Comparison of ENCODE assay signal across 12 cellular contexts in the genomic region with DNA sequence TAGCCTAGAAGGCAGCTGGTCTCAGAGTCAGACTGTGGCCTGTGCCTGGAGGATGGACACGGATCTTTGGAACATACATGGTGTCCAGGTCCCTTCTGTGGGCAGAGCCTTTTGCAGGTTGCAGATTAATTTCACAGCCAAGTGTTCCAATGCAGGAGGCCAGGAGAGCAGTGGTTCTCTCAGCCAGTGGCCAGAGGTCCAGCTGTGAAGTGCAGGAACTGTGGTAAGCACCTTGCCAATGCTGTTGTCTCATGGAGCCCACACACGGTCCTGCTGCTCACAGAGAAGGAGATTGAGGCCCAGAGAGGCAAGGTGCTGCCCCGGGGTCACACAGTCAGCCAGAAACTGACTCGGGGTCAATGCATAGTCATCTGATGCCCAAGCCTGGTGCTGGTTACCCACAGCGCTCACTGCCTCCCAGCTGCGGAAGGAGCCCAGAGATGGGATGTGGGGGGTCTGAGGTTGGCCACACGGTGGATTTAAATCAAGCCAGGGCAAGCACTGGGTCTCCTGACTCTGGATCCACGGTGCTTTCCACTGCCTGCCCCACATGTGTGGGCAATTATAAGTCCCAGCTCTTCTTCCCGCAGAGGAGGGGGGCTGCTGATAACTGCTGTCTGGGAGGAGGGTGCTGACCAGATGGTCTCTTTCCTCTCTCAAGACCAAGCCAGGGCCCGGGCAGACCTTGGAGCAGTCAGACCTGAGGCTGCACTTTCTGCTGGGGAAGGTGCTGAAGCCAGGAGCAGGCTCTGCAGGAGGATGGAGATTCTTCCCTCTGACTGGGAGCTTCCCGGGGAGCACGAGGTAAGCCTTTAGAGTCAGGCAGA. TPM values are rescaled to one million over a fixed set of nuclear protein-coding genes. Genes with fewer than 3 reads are reported as not detected.
DNase-seq lines count a peak whose midpoint lies in the region; ATAC-seq and TF ChIP-seq lines count a peak whose summit lies in the region.
"Had no signal": no experiment of that assay in that cellular context is flagged by ENCODE, and none has a peak within 500 bp of the region (broad histone marks: within the 10 kb centered on the region; RNA-seq: fewer than 3 reads in every experiment).

No MANE protein-coding gene starts in this region.

- H2AFZ ChIP-seq in ACC112 (ENCODE audit: low read length, unreplicated experiment) (no peak overlapping the region), fibroblast of lung (ENCODE audit: low read length) (no peak overlapping the region)

- H3K9me3 ChIP-seq in fibroblast of lung (ENCODE audit: control insufficient read depth, insufficient read depth, low read depth, low read length) (no peaks in the 10 kb centered on the region), ovary (no peaks in the 10 kb centered on the region)

- ATAC-seq in GM21528 (IDR thresholded peaks at IDR 0.05; ENCODE audit: low FRiP score, unreplicated experiment) = no peak
- no peak for ATAC-seq in HG03378 (IDR thresholded peaks at IDR 0.05; ENCODE audit: unreplicated experiment)

- H3K4me2 ChIP-seq in fibroblast of lung (ENCODE audit: extremely low read depth, insufficient read depth, low read length) = peak overlapping the region; percentile 92

- intact Hi-C loops in ovary (cut with DNase I) = no loop called here

- H3K36me3 ChIP-seq in ACC112 (ENCODE audit: insufficient read depth, low read length) (no peaks in the 10 kb centered on the region), fibroblast of lung (ENCODE audit: control insufficient read depth, insufficient read depth, low read length) (peaks cover 9% of the 10 kb centered on the region), ovary (no peaks in the 10 kb centered on the region)

- TF ChIP-seq POLR2A in ovary (IDR thresholded peaks at IDR 0.05) = no peak

- no peak for TF ChIP-seq EP300 in ovary (IDR thresholded peaks at IDR 0.05)

- H4K20me1 ChIP-seq in fibroblast of lung (ENCODE audit: control insufficient read depth, extremely low read depth, insufficient read depth, low read length) = no peaks in the 10 kb centered on the region

- H3K4me3 ChIP-seq in ACC112 (ENCODE audit: low read depth, low read length) (peak overlapping the region; percentile 79), fibroblast of lung (replicated peaks in 1 of 4; ENCODE audit: control extremely low read depth in 1 of 4, insufficient read depth in 1 of 4, low read depth in 3 of 4, low read length in 4 of 4) (peak overlapping the region; percentile 75 to 99 (median 82)), ovary (peak overlapping the region; percentile 59)

- H3K79me2 ChIP-seq in ACC112 (ENCODE audit: control insufficient read depth, insufficient read depth, low read length, unreplicated experiment) (peaks cover 35% of the 10 kb centered on the region), fibroblast of lung (ENCODE audit: control insufficient read depth, insufficient read depth, low read length) (peaks cover 76% of the 10 kb centered on the region)

- TF ChIP-seq CTCF in fibroblast of lung (conservative IDR thresholded peaks at IDR 0.05 in 1 of 2, IDR thresholded peaks at IDR 0.05 in 1 of 2; ENCODE audit: low read depth in 1 of 2, low read length in 2 of 2) (no peak), ovary (IDR thresholded peaks at IDR 0.05) (no peak)

- no peak overlapping the region for H3K27ac ChIP-seq in ACC112 (ENCODE audit: low read depth, low read length)
- H3K27ac ChIP-seq in fibroblast of lung (ENCODE audit: insufficient read depth, low read length) = peak overlapping the region; percentile 51
- H3K27ac ChIP-seq in ovary = peak overlapping the region; percentile 83 to 91

- H3K4me1 ChIP-seq in ACC112 (ENCODE audit: control insufficient read depth, insufficient read depth, low read length, unreplicated experiment) = peaks cover 56% of the 10 kb centered on the region
- peaks cover 28% of the 10 kb centered on the region for H3K4me1 ChIP-seq in fibroblast of lung (ENCODE audit: control insufficient read depth, extremely low read depth, insufficient read depth, low read length)
- H3K4me1 ChIP-seq in ovary (ENCODE audit: insufficient read depth) = peaks cover 28% of the 10 kb centered on the region

- WGBS in ovary, 3 donors = 9 to 22% (median 15%) methylated on average over 12 of the region's 12 CpGs

- H3K9ac ChIP-seq in fibroblast of lung (ENCODE audit: insufficient read depth, low read length) = peak overlapping the region; percentile 87

- H3K27me3 ChIP-seq in ACC112 (ENCODE audit: insufficient read depth, low read length) (no peaks in the 10 kb centered on the region), fibroblast of lung (ENCODE audit: control insufficient read depth, insufficient read depth, low read length) (no peaks in the 10 kb centered on the region), ovary (no peaks in the 10 kb centered on the region)

- peak; percentile 88 for DNase-seq in RPMI7951 (ENCODE audit: low read depth)
- peak in 1 of 2 donors; percentile 50 for DNase-seq in fibroblast of lung (ENCODE audit: low read depth in 2 of 2)
- DNase-seq in ovary = peak in 1 of 5 donors; percentile 34
- DNase-seq in kidney tubule cell (ENCODE audit: low spot score) = no peak
- DNase-seq in NCI-H748 (lab: John Stamatoyannopoulos, UW; ENCODE audit: unreplicated experiment) = no peak
- DNase-seq: CD4-positive, alpha-beta memory T cell; stimulated activated naive CD4-positive, alpha-beta T cell treated with Interleukin-2 at 50 U/mL for 16 hours had no signal

RNA-seq across cellular contexts. Expression of a gene that starts 2.8 kb away (rescaled TPM):
- total RNA-seq in RPMI7951 (2014; rRNA removed; shearing (Covaris generic)) = 58.6 and 67.6 TPM in 2 replicates
- total RNA-seq in fibroblast of lung = 151 and 231 TPM in 2 replicates
- polyA plus RNA-seq in fibroblast of lung = 77.4 and 347 TPM in 2 replicates
- polyA plus RNA-seq in fibroblast of lung (2012) = 109 and 618 TPM in 2 replicates
- polyA minus RNA-seq in fibroblast of lung (ENCODE audit: low replicate concordance) = 549 and 2,332 TPM in 2 replicates
- total RNA-seq in ovary = 100 to 1,000 TPM; 102 to 302 (median 212) TPM
- 100 to 1,000 TPM; 111 to 183 TPM for polyA plus RNA-seq in ovary
- total RNA-seq: CD4-positive, alpha-beta memory T cell had no signal
- polyA plus RNA-seq: CD4-positive, alpha-beta memory T cell had no signal

RNA-seq across cellular contexts. Expression of a gene that starts 13.7 kb away (rescaled TPM):
- 0.24 and 0.98 TPM in 2 replicates for total RNA-seq in RPMI7951 (2014; rRNA removed; shearing (Covaris generic))
- total RNA-seq in fibroblast of lung (under 0.01 and 0.33 TPM in 2 replicates), ovary (1 to 10 TPM in 1 of 7 donors, under 1 TPM in 6; 0.23 to 1.4 (median 0.66) TPM)
- polyA plus RNA-seq in fibroblast of lung (0.09 and 1.8 TPM in 2 replicates), ovary (under 1 TPM; 0.18 to 0.44 TPM)
- 1.6 TPM in 1 of 2 replicates, not detected in the other for polyA plus RNA-seq in fibroblast of lung (2012)
- 1.5 TPM in 1 of 2 replicates, not detected in the other for polyA minus RNA-seq in fibroblast of lung (ENCODE audit: low replicate concordance)
- total RNA-seq: CD4-positive, alpha-beta memory T cell; epithelial cell of proximal tubule had no signal
- polyA plus RNA-seq: CD4-positive, alpha-beta memory T cell; IgD-negative memory B cell had no signal

RNA-seq across cellular contexts. Expression of a gene that starts 37.0 kb away (rescaled TPM):
- total RNA-seq in RPMI7951 (2014; rRNA removed; shearing (Covaris generic)) = not detected in 2 replicates
- total RNA-seq in fibroblast of lung (not detected in 2 replicates), ovary (not detected)
- polyA plus RNA-seq in fibroblast of lung (0.02 TPM in 1 of 2 replicates, not detected in the other), ovary (under 1 TPM in 1 of 2 donors, not detected in 1; 0.02 TPM)
- 0.03 TPM in 1 of 2 replicates, not detected in the other for polyA plus RNA-seq in fibroblast of lung (2012)
- not detected in 2 replicates for polyA minus RNA-seq in fibroblast of lung (ENCODE audit: low replicate concordance)
- total RNA-seq: CD4-positive, alpha-beta memory T cell; epithelial cell of proximal tubule had no signal
- polyA plus RNA-seq: CD4-positive, alpha-beta memory T cell; IgD-negative memory B cell had no signal
